In genomic region chr11:45180158-45180887, GRCh38 we compare ENCODE assay signal across 8 cellular contexts. TPM values are rescaled to one million over a fixed set of nuclear protein-coding genes. Genes with fewer than 3 reads are reported as not detected.
DNase-seq lines count a peak whose midpoint lies in the region; ATAC-seq and TF ChIP-seq lines count a peak whose summit lies in the region.

No MANE protein-coding gene starts in this region.

- no peaks in the 10 kb centered on the region for H3K9me3 ChIP-seq in OCI-LY3 (ENCODE audit: insufficient read depth, low read length)
- H3K9me3 ChIP-seq in liver (ENCODE audit: control insufficient read depth in 4 of 4, low read length in 3 of 4) = no peaks in the 10 kb centered on the region
- H3K9me3 ChIP-seq in testis = no peaks in the 10 kb centered on the region

- DNase-seq in AG09319 (ENCODE audit: extremely low read depth, low read depth) (no peak), dedifferentiated amniotic fluid mesenchymal stem cell (ENCODE audit: extremely low spot score) (peak; percentile 24), testis (peak; percentile 51), GDM1 (lab: John Stamatoyannopoulos, UW) (no peak)

- ATAC-seq in GM18511 (IDR thresholded peaks at IDR 0.05; ENCODE audit: unreplicated experiment) (peak; percentile 65), GM19324 (IDR thresholded peaks at IDR 0.05; ENCODE audit: low FRiP score, unreplicated experiment) (no peak)

- H4K20me1 ChIP-seq in OCI-LY3 (ENCODE audit: insufficient read depth, low read length) = no peaks in the 10 kb centered on the region

- H3K4me2 ChIP-seq in OCI-LY3 (ENCODE audit: low read length) = peak overlapping the region; percentile 92

- WGBS in liver = 2% methylated on average over 84 of the region's 84 CpGs
- 2% methylated on average over 50 of the region's 84 CpGs; no CpG with 5 or more reads in 1 of the 2 donors for WGBS in testis, 2 donors

- H2AFZ ChIP-seq in OCI-LY3 (ENCODE audit: low read depth, low read length) = peak overlapping the region; percentile 71; the same call in 1 of the 2 replicates

- TF ChIP-seq CTCF in AG09319 (IDR thresholded peaks at IDR 0.05; ENCODE audit: low read depth, low read length) (peak; percentile 36), OCI-LY3 (IDR thresholded peaks at IDR 0.05; ENCODE audit: low read depth, low read length) (peak; percentile 43), liver (IDR thresholded peaks at IDR 0.05; ENCODE audit: low read depth, low read length, missing input control) (peak; percentile 36), testis (IDR thresholded peaks at IDR 0.05) (peak in 2 of 3 experiments; percentile 24 to 26)

- TF ChIP-seq POLR2A in testis (IDR thresholded peaks at IDR 0.05) = no peak

- intact Hi-C loops in testis (cut with DNase I; ENCODE audit: low total_unique reads) = loop anchor here (10.0 kb wide), 1 partner anchor 54 kb away; no protein-coding TSS in a partner anchor

- peak overlapping the region; percentile 78 for H3K4me3 ChIP-seq in OCI-LY3 (ENCODE audit: low read length)
- peak overlapping the region in 2 of 3 donors; percentile 48 to 70 for H3K4me3 ChIP-seq in liver (ENCODE audit: low read depth in 1 of 3, low read length in 3 of 3)
- peak overlapping the region; percentile 51 to 58 for H3K4me3 ChIP-seq in testis

- H3K27ac ChIP-seq in OCI-LY3 (ENCODE audit: low read length) = no peak overlapping the region
- H3K27ac ChIP-seq in liver (ENCODE audit: low read depth in 1 of 2, low read length in 2 of 2) = peak overlapping the region; percentile 22 to 59
- peak overlapping the region; percentile 39 to 60 for H3K27ac ChIP-seq in testis

- H3K36me3 ChIP-seq in OCI-LY3 (replicated peaks; ENCODE audit: low read depth, low read length) (peaks cover 7% of the 10 kb centered on the region), liver (ENCODE audit: control insufficient read depth in 4 of 4, insufficient read depth in 3 of 4, low read depth in 1 of 4, low read length in 3 of 4) (peaks cover 0 to 2% (median 0%) of the 10 kb centered on the region in 4 donors), testis (ENCODE audit: low read depth, missing control alignments) (no peaks in the 10 kb centered on the region)

- H3K79me2 ChIP-seq in OCI-LY3 (ENCODE audit: low read length) = no peaks in the 10 kb centered on the region

- H3K4me1 ChIP-seq in OCI-LY3 (ENCODE audit: low read length) (peaks cover 16% of the 10 kb centered on the region), liver (ENCODE audit: control insufficient read depth in 4 of 4, insufficient read depth in 4 of 4, low read length in 3 of 4) (peaks cover 0 to 11% (median 5%) of the 10 kb centered on the region in 4 donors), testis (peaks cover 17% of the 10 kb centered on the region)

- TF ChIP-seq RAD21 in liver (IDR thresholded peaks at IDR 0.05) = no peak

- H3K27me3 ChIP-seq in OCI-LY3 (ENCODE audit: low read depth, low read length) = no peaks in the 10 kb centered on the region
- no peaks in the 10 kb centered on the region for H3K27me3 ChIP-seq in liver (ENCODE audit: control insufficient read depth in 4 of 4, insufficient read depth in 4 of 4, low read length in 3 of 4)
- no peaks in the 10 kb centered on the region for H3K27me3 ChIP-seq in testis

- peak overlapping the region; percentile 62 for H3K9ac ChIP-seq in OCI-LY3 (ENCODE audit: low read length)
- H3K9ac ChIP-seq in liver (ENCODE audit: low read depth in 1 of 2, low read length in 2 of 2) = no peak overlapping the region

TF ChIP-seq in liver, 16 proteins besides CTCF, POLR2A, EP300 and RAD21:
- TF ChIP-seq GABPA (IDR thresholded peaks at IDR 0.05 in 1 of 2, conservative IDR thresholded peaks at IDR 0.05 in 1 of 2) (no peak), EGR1 (IDR thresholded peaks at IDR 0.05; ENCODE audit: low read depth in 2 of 2) (no peak), ZBTB33 (IDR thresholded peaks at IDR 0.05) (no peak), JUND (IDR thresholded peaks at IDR 0.05) (no peak), HNF4A (conservative IDR thresholded peaks at IDR 0.05) (no peak), REST (IDR thresholded peaks at IDR 0.05) (no peak), FOXA2 (IDR thresholded peaks at IDR 0.05) (no peak), MAX (IDR thresholded peaks at IDR 0.05) (no peak), YY1 (IDR thresholded peaks at IDR 0.05) (no peak), HNF4G (IDR thresholded peaks at IDR 0.05) (no peak), ATF3 (IDR thresholded peaks at IDR 0.05) (no peak), FOXA1 (IDR thresholded peaks at IDR 0.05) (no peak), TAF1 (conservative IDR thresholded peaks at IDR 0.05) (no peak), SP1 (IDR thresholded peaks at IDR 0.05) (no peak), RXRA (IDR thresholded peaks at IDR 0.05) (no peak), NR2F2 (IDR thresholded peaks at IDR 0.05) (no peak)

RNA-seq across cellular contexts. Expression of gene PRDM11, which starts 33.9 kb away (rescaled TPM):
- 1 to 10 TPM; 3.7 to 6.9 TPM for total RNA-seq in liver
- 1 to 10 TPM in 1 of 2 donors, under 1 TPM in 1; 0.64 to 1.9 TPM for polyA plus RNA-seq in liver
- 10 to 100 TPM; 13.6 to 15.9 TPM for total RNA-seq in testis
- 6.4 TPM for polyA plus RNA-seq in testis (ENCODE audit: insufficient read depth, low read depth, low replicate concordance)

Comparison
In these comparisons a context has a peak if more than half of its experiments do, and no peak if none do; other contexts are left out.
1. DNase-seq: peak in dedifferentiated amniotic fluid mesenchymal stem cell (single experiment) and testis (single experiment); none in AG09319 (single experiment) and GDM1 (single experiment).
2. Peak in every context shown above with its lines, with median percentiles within 50 percentile points of each other: CTCF ChIP-seq and H3K4me3 ChIP-seq.